Comparison of ENCODE assay signal across 11 cellular contexts in genomic region chr4:131644619-131645018, GRCh38.
DNase-seq lines count a peak whose midpoint lies in the region; ATAC-seq and TF ChIP-seq lines count a peak whose summit lies in the region.
"Had no signal": no experiment of that assay in that cellular context is flagged by ENCODE, and none has a peak within 500 bp of the region (broad histone marks: within the 10 kb centered on the region; RNA-seq: fewer than 3 reads in every experiment).

No MANE protein-coding gene starts in this region.

- no peaks in the 10 kb centered on the region for H3K27me3 ChIP-seq in iPS DF 6.9 (ENCODE audit: control insufficient read depth, insufficient read depth, low read length)

- no peaks in the 10 kb centered on the region for H3K4me1 ChIP-seq in iPS DF 6.9 (ENCODE audit: control insufficient read depth, insufficient read depth, low read length)

- DNase-seq in COLO829 (ENCODE audit: low spot score) (peak; percentile 29), iPS DF 6.9 (ENCODE audit: low read depth, low spot score) (peak; percentile 48), foreskin melanocyte (no peak)
- no peak for DNase-seq in activated CD4-positive, alpha-beta T cell treated with anti-CD3 and anti-CD28 coated beads, Interleukin-2, amount 50 U/mL, for 4 hours
- DNase-seq: left ventricle myocardium superior; stimulated activated CD4-positive, alpha-beta T cell treated with anti-CD3 and anti-CD28 coated beads, Interleukin-4, amount 100 ng/mL, for 1 hour had no signal

- no peaks in the 10 kb centered on the region for H3K36me3 ChIP-seq in iPS DF 6.9 (ENCODE audit: control insufficient read depth, insufficient read depth, low read length)

- H3K9me3 ChIP-seq in iPS DF 6.9 (ENCODE audit: control insufficient read depth, insufficient read depth, low read length), result no peaks in the 10 kb centered on the region

- WGBS in iPS DF 6.9 (ENCODE audit: insufficient coverage, insufficient read length), result no CpG with 5 or more reads among the region's 1 CpG

- H3K4me3 ChIP-seq in iPS DF 6.9 (ENCODE audit: low read length), result no peak overlapping the region

- peak; percentile 28; the same call in 1 of the 2 replicates for TF ChIP-seq CTCF in VCaP (conservative IDR thresholded peaks at IDR 0.05)

- ATAC-seq in HG03342 (IDR thresholded peaks at IDR 0.05; ENCODE audit: unreplicated experiment) (peak; percentile 53), GM21515 (IDR thresholded peaks at IDR 0.05; ENCODE audit: unreplicated experiment) (no peak), GM21717 (IDR thresholded peaks at IDR 0.05; ENCODE audit: unreplicated experiment) (no peak)
- ATAC-seq: left ventricle myocardium superior had no signal

- H3K27ac ChIP-seq in VCaP, result no peak overlapping the region
- H3K27ac ChIP-seq in iPS DF 6.9 (ENCODE audit: low read length), result no peak overlapping the region
- H3K27ac ChIP-seq: KMS-11 had no signal

Comparison
In these comparisons a context has a peak if more than half of its experiments do, and no peak if none do; other contexts are left out.
1. DNase-seq: peak in COLO829 (single experiment) and iPS DF 6.9 (single experiment); none in foreskin melanocyte (single experiment) and activated CD4-positive, alpha-beta T cell treated with anti-CD3 and anti-CD28 coated beads, Interleukin-2, amount 50 U/mL, for 4 hours (0 of 2).